1 cellular context compared by ENCODE assay signal in the genomic region with DNA sequence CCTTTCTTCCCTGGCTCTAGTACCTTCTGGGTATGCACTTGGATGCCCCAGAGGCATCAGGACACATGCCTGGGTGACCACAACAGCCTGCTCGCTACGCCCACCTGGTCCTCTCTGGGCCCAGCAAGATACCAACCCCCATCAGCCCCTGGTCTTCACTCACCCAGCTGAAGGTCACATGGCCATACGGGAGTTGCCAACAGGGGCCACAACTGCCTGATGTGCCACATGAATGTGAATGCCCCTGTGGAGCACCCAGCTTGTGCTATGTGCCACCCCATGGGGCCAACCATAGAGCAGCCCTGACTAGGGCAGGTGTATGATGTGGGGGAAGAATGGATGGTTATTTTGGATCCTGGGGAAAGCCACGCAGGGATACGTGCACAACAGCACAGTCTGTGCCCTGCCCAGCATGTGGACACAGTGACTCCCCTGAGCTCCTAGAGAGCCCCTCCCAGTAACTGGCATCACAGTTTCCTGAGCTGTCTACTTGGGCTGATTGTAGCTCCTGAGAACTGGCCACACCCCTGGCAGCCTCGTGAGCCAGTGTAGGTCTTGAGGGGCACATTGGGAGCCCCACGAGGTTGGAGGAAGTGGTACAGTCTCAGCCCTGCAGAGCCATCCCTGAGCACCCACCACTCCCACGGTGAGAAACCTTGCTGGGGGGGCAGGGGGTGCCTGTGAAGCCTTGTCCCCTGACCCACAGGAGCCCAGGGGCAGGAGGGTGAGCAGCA.
TF ChIP-seq lines count a peak whose summit lies in the region.

No MANE protein-coding gene starts in this region.

TF ChIP-seq in HepG2, 621 proteins besides CTCF, POLR2A, EP300 and RAD21 (continued from another document and continues in another):
- TF ChIP-seq, protein P1, sequence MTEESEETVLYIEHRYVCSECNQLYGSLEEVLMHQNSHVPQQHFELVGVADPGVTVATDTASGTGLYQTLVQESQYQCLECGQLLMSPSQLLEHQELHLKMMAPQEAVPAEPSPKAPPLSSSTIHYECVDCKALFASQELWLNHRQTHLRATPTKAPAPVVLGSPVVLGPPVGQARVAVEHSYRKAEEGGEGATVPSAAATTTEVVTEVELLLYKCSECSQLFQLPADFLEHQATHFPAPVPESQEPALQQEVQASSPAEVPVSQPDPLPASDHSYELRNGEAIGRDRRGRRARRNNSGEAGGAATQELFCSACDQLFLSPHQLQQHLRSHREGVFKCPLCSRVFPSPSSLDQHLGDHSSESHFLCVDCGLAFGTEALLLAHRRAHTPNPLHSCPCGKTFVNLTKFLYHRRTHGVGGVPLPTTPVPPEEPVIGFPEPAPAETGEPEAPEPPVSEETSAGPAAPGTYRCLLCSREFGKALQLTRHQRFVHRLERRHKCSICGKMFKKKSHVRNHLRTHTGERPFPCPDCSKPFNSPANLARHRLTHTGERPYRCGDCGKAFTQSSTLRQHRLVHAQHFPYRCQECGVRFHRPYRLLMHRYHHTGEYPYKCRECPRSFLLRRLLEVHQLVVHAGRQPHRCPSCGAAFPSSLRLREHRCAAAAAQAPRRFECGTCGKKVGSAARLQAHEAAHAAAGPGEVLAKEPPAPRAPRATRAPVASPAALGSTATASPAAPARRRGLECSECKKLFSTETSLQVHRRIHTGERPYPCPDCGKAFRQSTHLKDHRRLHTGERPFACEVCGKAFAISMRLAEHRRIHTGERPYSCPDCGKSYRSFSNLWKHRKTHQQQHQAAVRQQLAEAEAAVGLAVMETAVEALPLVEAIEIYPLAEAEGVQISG (CRISPR knock-in tag; IDR thresholded peaks at IDR 0.05) = peak; percentile 17; the same call in 1 of the 2 replicates
- TF ChIP-seq, protein P2, sequence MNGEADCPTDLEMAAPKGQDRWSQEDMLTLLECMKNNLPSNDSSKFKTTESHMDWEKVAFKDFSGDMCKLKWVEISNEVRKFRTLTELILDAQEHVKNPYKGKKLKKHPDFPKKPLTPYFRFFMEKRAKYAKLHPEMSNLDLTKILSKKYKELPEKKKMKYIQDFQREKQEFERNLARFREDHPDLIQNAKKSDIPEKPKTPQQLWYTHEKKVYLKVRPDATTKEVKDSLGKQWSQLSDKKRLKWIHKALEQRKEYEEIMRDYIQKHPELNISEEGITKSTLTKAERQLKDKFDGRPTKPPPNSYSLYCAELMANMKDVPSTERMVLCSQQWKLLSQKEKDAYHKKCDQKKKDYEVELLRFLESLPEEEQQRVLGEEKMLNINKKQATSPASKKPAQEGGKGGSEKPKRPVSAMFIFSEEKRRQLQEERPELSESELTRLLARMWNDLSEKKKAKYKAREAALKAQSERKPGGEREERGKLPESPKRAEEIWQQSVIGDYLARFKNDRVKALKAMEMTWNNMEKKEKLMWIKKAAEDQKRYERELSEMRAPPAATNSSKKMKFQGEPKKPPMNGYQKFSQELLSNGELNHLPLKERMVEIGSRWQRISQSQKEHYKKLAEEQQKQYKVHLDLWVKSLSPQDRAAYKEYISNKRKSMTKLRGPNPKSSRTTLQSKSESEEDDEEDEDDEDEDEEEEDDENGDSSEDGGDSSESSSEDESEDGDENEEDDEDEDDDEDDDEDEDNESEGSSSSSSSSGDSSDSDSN (CRISPR knock-in tag; IDR thresholded peaks at IDR 0.05) = no peak
- TF ChIP-seq, protein P3, sequence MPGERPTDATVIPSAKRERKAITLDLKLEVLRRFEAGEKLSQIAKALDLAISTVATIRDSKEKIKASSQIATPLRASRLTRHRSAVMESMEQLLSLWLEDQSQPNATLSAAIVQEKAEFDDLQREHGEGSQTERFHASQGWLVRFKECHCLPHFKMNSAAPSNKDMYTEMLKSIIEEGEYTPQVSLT (CRISPR knock-in tag; IDR thresholded peaks at IDR 0.05; ENCODE audit: borderline replicate concordance, low read depth) = no peak
- TF ChIP-seq ZNF891 (CRISPR knock-in tag; IDR thresholded peaks at IDR 0.05) (no peak), SALL1 (CRISPR knock-in tag; IDR thresholded peaks at IDR 0.05) (no peak), PHF21A (CRISPR knock-in tag; IDR thresholded peaks at IDR 0.05) (no peak), EED (CRISPR knock-in tag; IDR thresholded peaks at IDR 0.05) (no peak), ZSCAN9 (CRISPR knock-in tag; IDR thresholded peaks at IDR 0.05; ENCODE audit: borderline replicate concordance) (no peak), ZNF83 (CRISPR knock-in tag; IDR thresholded peaks at IDR 0.05; ENCODE audit: borderline replicate concordance) (no peak), ZFP82 (CRISPR knock-in tag; IDR thresholded peaks at IDR 0.05; ENCODE audit: borderline replicate concordance) (no peak), NFE2L2 (IDR thresholded peaks at IDR 0.05; ENCODE audit: low read length) (no peak), MAF1 (CRISPR knock-in tag; IDR thresholded peaks at IDR 0.05; ENCODE audit: borderline replicate concordance) (no peak), ISL2 (CRISPR knock-in tag; IDR thresholded peaks at IDR 0.05) (no peak), CBX1 (IDR thresholded peaks at IDR 0.05; ENCODE audit: low read depth) (no peak), ZNF558 (CRISPR knock-in tag; IDR thresholded peaks at IDR 0.05; ENCODE audit: borderline replicate concordance) (no peak), ZKSCAN5 (CRISPR knock-in tag; IDR thresholded peaks at IDR 0.05) (no peak), KDM2A (CRISPR knock-in tag; IDR thresholded peaks at IDR 0.05; ENCODE audit: borderline replicate concordance, low read depth) (no peak), ZNF713 (CRISPR knock-in tag; IDR thresholded peaks at IDR 0.05) (no peak), HNF4G (IDR thresholded peaks at IDR 0.05; ENCODE audit: borderline replicate concordance, low read depth, low read length) (no peak), HNF4G (CRISPR knock-in tag; IDR thresholded peaks at IDR 0.05; ENCODE audit: borderline replicate concordance, low read depth) (no peak), HOXA3 (CRISPR knock-in tag; IDR thresholded peaks at IDR 0.05) (no peak), ZNF446 (CRISPR knock-in tag; IDR thresholded peaks at IDR 0.05) (no peak), ZNF614 (CRISPR knock-in tag; IDR thresholded peaks at IDR 0.05; ENCODE audit: borderline replicate concordance) (no peak), SIX1 (CRISPR knock-in tag; IDR thresholded peaks at IDR 0.05; ENCODE audit: borderline replicate concordance) (no peak), ZNF331 (CRISPR knock-in tag; IDR thresholded peaks at IDR 0.05) (no peak)
- TF ChIP-seq, protein P4, sequence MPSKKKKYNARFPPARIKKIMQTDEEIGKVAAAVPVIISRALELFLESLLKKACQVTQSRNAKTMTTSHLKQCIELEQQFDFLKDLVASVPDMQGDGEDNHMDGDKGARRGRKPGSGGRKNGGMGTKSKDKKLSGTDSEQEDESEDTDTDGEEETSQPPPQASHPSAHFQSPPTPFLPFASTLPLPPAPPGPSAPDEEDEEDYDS (CRISPR knock-in tag; IDR thresholded peaks at IDR 0.05) = no peak
- TF ChIP-seq, protein P5, sequence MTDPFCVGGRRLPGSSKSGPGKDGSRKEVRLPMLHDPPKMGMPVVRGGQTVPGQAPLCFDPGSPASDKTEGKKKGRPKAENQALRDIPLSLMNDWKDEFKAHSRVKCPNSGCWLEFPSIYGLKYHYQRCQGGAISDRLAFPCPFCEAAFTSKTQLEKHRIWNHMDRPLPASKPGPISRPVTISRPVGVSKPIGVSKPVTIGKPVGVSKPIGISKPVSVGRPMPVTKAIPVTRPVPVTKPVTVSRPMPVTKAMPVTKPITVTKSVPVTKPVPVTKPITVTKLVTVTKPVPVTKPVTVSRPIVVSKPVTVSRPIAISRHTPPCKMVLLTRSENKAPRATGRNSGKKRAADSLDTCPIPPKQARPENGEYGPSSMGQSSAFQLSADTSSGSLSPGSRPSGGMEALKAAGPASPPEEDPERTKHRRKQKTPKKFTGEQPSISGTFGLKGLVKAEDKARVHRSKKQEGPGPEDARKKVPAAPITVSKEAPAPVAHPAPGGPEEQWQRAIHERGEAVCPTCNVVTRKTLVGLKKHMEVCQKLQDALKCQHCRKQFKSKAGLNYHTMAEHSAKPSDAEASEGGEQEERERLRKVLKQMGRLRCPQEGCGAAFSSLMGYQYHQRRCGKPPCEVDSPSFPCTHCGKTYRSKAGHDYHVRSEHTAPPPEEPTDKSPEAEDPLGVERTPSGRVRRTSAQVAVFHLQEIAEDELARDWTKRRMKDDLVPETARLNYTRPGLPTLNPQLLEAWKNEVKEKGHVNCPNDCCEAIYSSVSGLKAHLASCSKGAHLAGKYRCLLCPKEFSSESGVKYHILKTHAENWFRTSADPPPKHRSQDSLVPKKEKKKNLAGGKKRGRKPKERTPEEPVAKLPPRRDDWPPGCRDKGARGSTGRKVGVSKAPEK (CRISPR knock-in tag; IDR thresholded peaks at IDR 0.05; ENCODE audit: borderline replicate concordance) = no peak
- TF ChIP-seq, protein P6, sequence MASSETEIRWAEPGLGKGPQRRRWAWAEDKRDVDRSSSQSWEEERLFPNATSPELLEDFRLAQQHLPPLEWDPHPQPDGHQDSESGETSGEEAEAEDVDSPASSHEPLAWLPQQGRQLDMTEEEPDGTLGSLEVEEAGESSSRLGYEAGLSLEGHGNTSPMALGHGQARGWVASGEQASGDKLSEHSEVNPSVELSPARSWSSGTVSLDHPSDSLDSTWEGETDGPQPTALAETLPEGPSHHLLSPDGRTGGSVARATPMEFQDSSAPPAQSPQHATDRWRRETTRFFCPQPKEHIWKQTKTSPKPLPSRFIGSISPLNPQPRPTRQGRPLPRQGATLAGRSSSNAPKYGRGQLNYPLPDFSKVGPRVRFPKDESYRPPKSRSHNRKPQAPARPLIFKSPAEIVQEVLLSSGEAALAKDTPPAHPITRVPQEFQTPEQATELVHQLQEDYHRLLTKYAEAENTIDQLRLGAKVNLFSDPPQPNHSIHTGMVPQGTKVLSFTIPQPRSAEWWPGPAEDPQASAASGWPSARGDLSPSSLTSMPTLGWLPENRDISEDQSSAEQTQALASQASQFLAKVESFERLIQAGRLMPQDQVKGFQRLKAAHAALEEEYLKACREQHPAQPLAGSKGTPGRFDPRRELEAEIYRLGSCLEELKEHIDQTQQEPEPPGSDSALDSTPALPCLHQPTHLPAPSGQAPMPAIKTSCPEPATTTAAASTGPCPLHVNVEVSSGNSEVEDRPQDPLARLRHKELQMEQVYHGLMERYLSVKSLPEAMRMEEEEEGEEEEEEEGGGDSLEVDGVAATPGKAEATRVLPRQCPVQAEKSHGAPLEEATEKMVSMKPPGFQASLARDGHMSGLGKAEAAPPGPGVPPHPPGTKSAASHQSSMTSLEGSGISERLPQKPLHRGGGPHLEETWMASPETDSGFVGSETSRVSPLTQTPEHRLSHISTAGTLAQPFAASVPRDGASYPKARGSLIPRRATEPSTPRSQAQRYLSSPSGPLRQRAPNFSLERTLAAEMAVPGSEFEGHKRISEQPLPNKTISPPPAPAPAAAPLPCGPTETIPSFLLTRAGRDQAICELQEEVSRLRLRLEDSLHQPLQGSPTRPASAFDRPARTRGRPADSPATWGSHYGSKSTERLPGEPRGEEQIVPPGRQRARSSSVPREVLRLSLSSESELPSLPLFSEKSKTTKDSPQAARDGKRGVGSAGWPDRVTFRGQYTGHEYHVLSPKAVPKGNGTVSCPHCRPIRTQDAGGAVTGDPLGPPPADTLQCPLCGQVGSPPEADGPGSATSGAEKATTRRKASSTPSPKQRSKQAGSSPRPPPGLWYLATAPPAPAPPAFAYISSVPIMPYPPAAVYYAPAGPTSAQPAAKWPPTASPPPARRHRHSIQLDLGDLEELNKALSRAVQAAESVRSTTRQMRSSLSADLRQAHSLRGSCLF (CRISPR knock-in tag; IDR thresholded peaks at IDR 0.05; ENCODE audit: borderline replicate concordance) = no peak
- TF ChIP-seq, protein P7, sequence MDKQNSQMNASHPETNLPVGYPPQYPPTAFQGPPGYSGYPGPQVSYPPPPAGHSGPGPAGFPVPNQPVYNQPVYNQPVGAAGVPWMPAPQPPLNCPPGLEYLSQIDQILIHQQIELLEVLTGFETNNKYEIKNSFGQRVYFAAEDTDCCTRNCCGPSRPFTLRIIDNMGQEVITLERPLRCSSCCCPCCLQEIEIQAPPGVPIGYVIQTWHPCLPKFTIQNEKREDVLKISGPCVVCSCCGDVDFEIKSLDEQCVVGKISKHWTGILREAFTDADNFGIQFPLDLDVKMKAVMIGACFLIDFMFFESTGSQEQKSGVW (CRISPR knock-in tag; IDR thresholded peaks at IDR 0.05; ENCODE audit: borderline replicate concordance) = no peak
- TF ChIP-seq, protein P8, sequence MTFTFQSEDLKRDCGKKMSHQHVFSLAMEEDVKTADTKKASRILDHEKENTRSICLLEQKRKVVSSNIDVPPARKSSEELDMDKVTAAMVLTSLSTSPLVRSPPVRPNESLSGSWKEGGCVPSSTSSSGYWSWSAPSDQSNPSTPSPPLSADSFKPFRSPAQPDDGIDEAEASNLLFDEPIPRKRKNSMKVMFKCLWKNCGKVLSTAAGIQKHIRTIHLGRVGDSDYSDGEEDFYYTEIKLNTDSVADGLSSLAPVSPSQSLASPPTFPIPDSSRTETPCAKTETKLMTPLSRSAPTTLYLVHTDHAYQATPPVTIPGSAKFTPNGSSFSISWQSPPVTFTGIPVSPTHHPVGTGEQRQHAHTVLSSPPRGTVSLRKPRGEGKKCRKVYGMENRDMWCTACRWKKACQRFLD (CRISPR knock-in tag; IDR thresholded peaks at IDR 0.05; ENCODE audit: borderline replicate concordance) = no peak
- TF ChIP-seq, protein P9, sequence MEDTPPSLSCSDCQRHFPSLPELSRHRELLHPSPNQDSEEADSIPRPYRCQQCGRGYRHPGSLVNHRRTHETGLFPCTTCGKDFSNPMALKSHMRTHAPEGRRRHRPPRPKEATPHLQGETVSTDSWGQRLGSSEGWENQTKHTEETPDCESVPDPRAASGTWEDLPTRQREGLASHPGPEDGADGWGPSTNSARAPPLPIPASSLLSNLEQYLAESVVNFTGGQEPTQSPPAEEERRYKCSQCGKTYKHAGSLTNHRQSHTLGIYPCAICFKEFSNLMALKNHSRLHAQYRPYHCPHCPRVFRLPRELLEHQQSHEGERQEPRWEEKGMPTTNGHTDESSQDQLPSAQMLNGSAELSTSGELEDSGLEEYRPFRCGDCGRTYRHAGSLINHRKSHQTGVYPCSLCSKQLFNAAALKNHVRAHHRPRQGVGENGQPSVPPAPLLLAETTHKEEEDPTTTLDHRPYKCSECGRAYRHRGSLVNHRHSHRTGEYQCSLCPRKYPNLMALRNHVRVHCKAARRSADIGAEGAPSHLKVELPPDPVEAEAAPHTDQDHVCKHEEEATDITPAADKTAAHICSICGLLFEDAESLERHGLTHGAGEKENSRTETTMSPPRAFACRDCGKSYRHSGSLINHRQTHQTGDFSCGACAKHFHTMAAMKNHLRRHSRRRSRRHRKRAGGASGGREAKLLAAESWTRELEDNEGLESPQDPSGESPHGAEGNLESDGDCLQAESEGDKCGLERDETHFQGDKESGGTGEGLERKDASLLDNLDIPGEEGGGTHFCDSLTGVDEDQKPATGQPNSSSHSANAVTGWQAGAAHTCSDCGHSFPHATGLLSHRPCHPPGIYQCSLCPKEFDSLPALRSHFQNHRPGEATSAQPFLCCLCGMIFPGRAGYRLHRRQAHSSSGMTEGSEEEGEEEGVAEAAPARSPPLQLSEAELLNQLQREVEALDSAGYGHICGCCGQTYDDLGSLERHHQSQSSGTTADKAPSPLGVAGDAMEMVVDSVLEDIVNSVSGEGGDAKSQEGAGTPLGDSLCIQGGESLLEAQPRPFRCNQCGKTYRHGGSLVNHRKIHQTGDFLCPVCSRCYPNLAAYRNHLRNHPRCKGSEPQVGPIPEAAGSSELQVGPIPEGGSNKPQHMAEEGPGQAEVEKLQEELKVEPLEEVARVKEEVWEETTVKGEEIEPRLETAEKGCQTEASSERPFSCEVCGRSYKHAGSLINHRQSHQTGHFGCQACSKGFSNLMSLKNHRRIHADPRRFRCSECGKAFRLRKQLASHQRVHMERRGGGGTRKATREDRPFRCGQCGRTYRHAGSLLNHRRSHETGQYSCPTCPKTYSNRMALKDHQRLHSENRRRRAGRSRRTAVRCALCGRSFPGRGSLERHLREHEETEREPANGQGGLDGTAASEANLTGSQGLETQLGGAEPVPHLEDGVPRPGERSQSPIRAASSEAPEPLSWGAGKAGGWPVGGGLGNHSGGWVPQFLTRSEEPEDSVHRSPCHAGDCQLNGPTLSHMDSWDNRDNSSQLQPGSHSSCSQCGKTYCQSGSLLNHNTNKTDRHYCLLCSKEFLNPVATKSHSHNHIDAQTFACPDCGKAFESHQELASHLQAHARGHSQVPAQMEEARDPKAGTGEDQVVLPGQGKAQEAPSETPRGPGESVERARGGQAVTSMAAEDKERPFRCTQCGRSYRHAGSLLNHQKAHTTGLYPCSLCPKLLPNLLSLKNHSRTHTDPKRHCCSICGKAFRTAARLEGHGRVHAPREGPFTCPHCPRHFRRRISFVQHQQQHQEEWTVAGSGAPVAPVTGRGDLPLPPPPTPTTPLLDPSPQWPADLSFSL (CRISPR knock-in tag; IDR thresholded peaks at IDR 0.05) = no peak
